Comparison of ENCODE assay signal across 8 cellular contexts in genomic region chr2:6326958-6327357, GRCh38.
"Had no signal": no experiment of that assay in that cellular context is flagged by ENCODE, and none has a peak within 500 bp of the region (broad histone marks: within the 10 kb centered on the region; RNA-seq: fewer than 3 reads in every experiment).

No MANE protein-coding gene starts in this region.

- DNase-seq: GDM1, GF-D8 had no signal

- ATAC-seq: GM12878 had no signal

- FAIRE-seq: G401.6, GM12878, GM12891, GM12892, GM18507, GM19239 had no signal

- H3K4me3 ChIP-seq: GM12878 had no signal
